In the genomic region with DNA sequence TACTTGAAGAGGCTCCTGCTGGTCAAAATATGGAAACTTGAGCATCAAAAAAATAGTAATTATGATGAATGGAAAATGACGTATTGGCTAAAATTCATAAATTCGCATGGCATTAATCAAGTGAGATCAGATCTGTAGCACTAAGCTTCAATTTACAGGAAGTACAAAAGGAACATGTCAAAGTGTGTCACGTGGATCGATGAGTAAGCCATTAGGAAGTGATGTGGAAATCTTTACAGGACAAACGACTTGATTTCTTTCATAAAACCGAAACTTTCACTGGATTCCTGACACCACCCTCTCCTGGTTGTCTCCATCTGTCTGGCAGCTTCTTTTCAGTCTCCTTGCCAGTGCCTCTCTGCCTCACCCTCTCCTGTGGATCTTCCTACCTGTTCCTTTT, we compare ENCODE assay signal across 2 cellular contexts.
TF ChIP-seq lines count a peak whose summit lies in the region.

No MANE protein-coding gene starts in this region.

TF ChIP-seq in liver, 16 proteins besides CTCF, POLR2A, EP300 and RAD21:
- TF ChIP-seq, protein P1, sequence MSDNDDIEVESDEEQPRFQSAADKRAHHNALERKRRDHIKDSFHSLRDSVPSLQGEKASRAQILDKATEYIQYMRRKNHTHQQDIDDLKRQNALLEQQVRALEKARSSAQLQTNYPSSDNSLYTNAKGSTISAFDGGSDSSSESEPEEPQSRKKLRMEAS (IDR thresholded peaks at IDR 0.05): no peak
- TF ChIP-seq YY1 (IDR thresholded peaks at IDR 0.05) (no peak), EGR1 (IDR thresholded peaks at IDR 0.05; ENCODE audit: low read depth in 2 of 2) (no peak)
TF ChIP-seq in liver: peak in this region for 0.

TF ChIP-seq in HepG2, 621 proteins besides CTCF, POLR2A, EP300 and RAD21:
- TF ChIP-seq ARNTL (CRISPR knock-in tag; IDR thresholded peaks at IDR 0.05) (no peak), NAIF1 (CRISPR knock-in tag; IDR thresholded peaks at IDR 0.05; ENCODE audit: borderline replicate concordance) (no peak), CENPT (CRISPR knock-in tag; IDR thresholded peaks at IDR 0.05; ENCODE audit: low read depth) (no peak), ERF (CRISPR knock-in tag; IDR thresholded peaks at IDR 0.05) (no peak), MIER2 (CRISPR knock-in tag; IDR thresholded peaks at IDR 0.05) (no peak), KLF9 (CRISPR knock-in tag; IDR thresholded peaks at IDR 0.05; ENCODE audit: low read depth) (no peak), RCOR2 (CRISPR knock-in tag; IDR thresholded peaks at IDR 0.05) (no peak), CREM (IDR thresholded peaks at IDR 0.05) (no peak), CREM (CRISPR knock-in tag; IDR thresholded peaks at IDR 0.05) (no peak), ZNF121 (CRISPR knock-in tag; IDR thresholded peaks at IDR 0.05) (no peak), AHR (CRISPR knock-in tag; IDR thresholded peaks at IDR 0.05) (no peak), ZNF577 (CRISPR knock-in tag; IDR thresholded peaks at IDR 0.05; ENCODE audit: borderline replicate concordance, low read depth) (no peak), SETDB1 (CRISPR knock-in tag; IDR thresholded peaks at IDR 0.05; ENCODE audit: borderline replicate concordance) (no peak)
- TF ChIP-seq, protein P2, sequence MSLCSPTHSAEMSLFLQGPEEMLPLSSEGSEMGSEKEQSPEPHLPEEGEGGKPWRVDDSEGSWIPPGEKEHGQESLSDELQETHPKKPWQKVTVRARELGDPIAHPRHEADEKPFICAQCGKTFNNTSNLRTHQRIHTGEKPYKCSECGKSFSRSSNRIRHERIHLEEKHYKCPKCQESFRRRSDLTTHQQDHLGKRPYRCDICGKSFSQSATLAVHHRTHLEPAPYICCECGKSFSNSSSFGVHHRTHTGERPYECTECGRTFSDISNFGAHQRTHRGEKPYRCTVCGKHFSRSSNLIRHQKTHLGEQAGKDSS (CRISPR knock-in tag; IDR thresholded peaks at IDR 0.05; ENCODE audit: borderline replicate concordance, low read depth): no peak
